ENCODE assay signal across 16 cellular contexts in the genomic region with DNA sequence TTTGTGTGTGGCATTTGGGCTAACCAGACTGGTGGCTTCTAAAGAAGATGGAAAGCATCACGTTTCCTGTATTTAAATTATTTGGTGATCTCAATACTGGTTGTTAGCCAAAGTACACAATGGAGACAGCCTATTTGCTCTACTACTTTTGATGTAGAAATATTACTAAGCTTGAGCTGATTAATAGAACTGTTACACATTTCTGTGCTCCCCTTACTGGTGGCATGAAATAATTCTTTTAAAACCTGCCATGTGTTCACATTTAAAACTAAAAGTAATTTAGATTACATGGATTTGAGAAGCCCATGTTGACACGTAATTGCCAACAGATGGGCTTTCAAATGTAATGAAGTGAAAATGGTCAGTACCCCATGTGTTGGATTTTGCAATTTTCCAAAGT. TPM values are rescaled to one million over a fixed set of nuclear protein-coding genes. Genes with fewer than 3 reads are reported as not detected.
DNase-seq lines count a peak whose midpoint lies in the region; ATAC-seq and TF ChIP-seq lines count a peak whose summit lies in the region.
"Had no signal": no experiment of that assay in that cellular context is flagged by ENCODE, and none has a peak within 500 bp of the region (broad histone marks: within the 10 kb centered on the region; RNA-seq: fewer than 3 reads in every experiment).

No MANE protein-coding gene starts in this region.

- no peaks in the 10 kb centered on the region for H3K27me3 Mint-ChIP-seq in activated T-helper 1 cell treated with anti-CD3 and anti-CD28 coated beads, Interleukin-12 subunit alpha, Interleukin-12 subunit beta, Interleukin-2, Interleukin-4 antibody, amounts not matched to agents 30 ng/mL and 10 ng/mL and 1 ng/mL, durations not matched to agents 14 hours and 24 hours and 36 hours (ENCODE audit: insufficient read depth)
- H3K27me3 Mint-ChIP-seq: activated naive CD4-positive, alpha-beta T cell treated with anti-CD3 and anti-CD28 coated beads, Interleukin-2, amount 10 ng/mL, durations not matched to agents 7 days and 5 days had no signal

- H3K4me1 Mint-ChIP-seq in activated T-helper 1 cell treated with anti-CD3 and anti-CD28 coated beads, Interleukin-12 subunit alpha, Interleukin-12 subunit beta, Interleukin-2, Interleukin-4 antibody, amounts not matched to agents 30 ng/mL and 10 ng/mL and 1 ng/mL, durations not matched to agents 14 hours and 24 hours and 36 hours (ENCODE audit: low read depth), result peaks cover 15% of the 10 kb centered on the region

- H3K4me3 Mint-ChIP-seq in activated T-helper 1 cell treated with anti-CD3 and anti-CD28 coated beads, Interleukin-12 subunit alpha, Interleukin-12 subunit beta, Interleukin-2, Interleukin-4 antibody, amounts not matched to agents 30 ng/mL and 10 ng/mL and 1 ng/mL, durations not matched to agents 14 hours and 24 hours and 36 hours, result no peak overlapping the region
- H3K4me3 Mint-ChIP-seq: activated naive CD4-positive, alpha-beta T cell treated with anti-CD3 and anti-CD28 coated beads, Interleukin-2, amount 10 ng/mL, durations not matched to agents 7 days and 5 days; CD14-positive monocyte had no signal

- peaks cover 1% of the 10 kb centered on the region for H3K36me3 Mint-ChIP-seq in activated T-helper 1 cell treated with anti-CD3 and anti-CD28 coated beads, Interleukin-12 subunit alpha, Interleukin-12 subunit beta, Interleukin-2, Interleukin-4 antibody, amounts not matched to agents 30 ng/mL and 10 ng/mL and 1 ng/mL, durations not matched to agents 14 hours and 24 hours and 36 hours (ENCODE audit: low read depth)
- H3K36me3 Mint-ChIP-seq: activated naive CD4-positive, alpha-beta T cell treated with anti-CD3 and anti-CD28 coated beads, Interleukin-2, amount 10 ng/mL, durations not matched to agents 7 days and 5 days had no signal

- H3K4me3 ChIP-seq in AG10803 (ENCODE audit: low read length) (no peak overlapping the region), fibroblast of the aortic adventitia (ENCODE audit: low read depth, low read length) (no peak overlapping the region)

- peak; percentile 85 for DNase-seq in AG10803 (ENCODE audit: low read depth)
- DNase-seq in ELR (ENCODE audit: low read depth), result peak; percentile 13
- DNase-seq in fibroblast of the aortic adventitia (ENCODE audit: low read depth), result peak; percentile 67
- DNase-seq in NCI-H748 treated with DMSO at 0.1 percent for 48 hours (lab: John Stamatoyannopoulos, UW), result no peak
- DNase-seq in activated T-helper 1 cell treated with anti-CD3 and anti-CD28 coated beads, Interleukin-12 subunit alpha, Interleukin-12 subunit beta, Interleukin-2, Interleukin-4 antibody, amounts not matched to agents 30 ng/mL and 10 ng/mL and 1 ng/mL, durations not matched to agents 14 hours and 24 hours and 36 hours (ENCODE audit: low spot score), result no peak
- DNase-seq: activated CD4-positive, alpha-beta T cell treated with anti-CD3 and anti-CD28 coated beads for 48 hours; activated naive CD4-positive, alpha-beta T cell treated with anti-CD3 and anti-CD28 coated beads, Interleukin-2, amount 10 ng/mL, durations not matched to agents 7 days and 5 days; DND-41; nucleus accumbens; stimulated activated CD4-positive, alpha-beta T cell treated with anti-CD3 and anti-CD28 coated beads, Interleukin-4, amount 100 ng/mL, for 1 hour; T1000 had no signal

- H3K27ac Mint-ChIP-seq in activated T-helper 1 cell treated with anti-CD3 and anti-CD28 coated beads, Interleukin-12 subunit alpha, Interleukin-12 subunit beta, Interleukin-2, Interleukin-4 antibody, amounts not matched to agents 30 ng/mL and 10 ng/mL and 1 ng/mL, durations not matched to agents 14 hours and 24 hours and 36 hours, result no peak overlapping the region
- H3K27ac Mint-ChIP-seq: activated naive CD4-positive, alpha-beta T cell treated with anti-CD3 and anti-CD28 coated beads, Interleukin-2, amount 10 ng/mL, durations not matched to agents 7 days and 5 days; CD14-positive monocyte had no signal

- no peaks in the 10 kb centered on the region for H3K9me3 Mint-ChIP-seq in activated T-helper 1 cell treated with anti-CD3 and anti-CD28 coated beads, Interleukin-12 subunit alpha, Interleukin-12 subunit beta, Interleukin-2, Interleukin-4 antibody, amounts not matched to agents 30 ng/mL and 10 ng/mL and 1 ng/mL, durations not matched to agents 14 hours and 24 hours and 36 hours
- H3K9me3 Mint-ChIP-seq: activated naive CD4-positive, alpha-beta T cell treated with anti-CD3 and anti-CD28 coated beads, Interleukin-2, amount 10 ng/mL, durations not matched to agents 7 days and 5 days had no signal

- intact Hi-C loops in activated T-helper 1 cell treated with anti-CD3 and anti-CD28 coated beads, Interleukin-12 subunit alpha, Interleukin-12 subunit beta, Interleukin-2, Interleukin-4 antibody, amounts not matched to agents 30 ng/mL and 10 ng/mL and 1 ng/mL, durations not matched to agents 14 hours and 24 hours and 36 hours (cut with micrococcal nuclease), result no loop called here

- 0 out of 2 replicates have a peak, but pooled peaks have one; percentile 5 for TF ChIP-seq CTCF in AG10803 (conservative IDR thresholded peaks at IDR 0.05; ENCODE audit: low read length)
- no peak for TF ChIP-seq CTCF in VCaP (conservative IDR thresholded peaks at IDR 0.05)
- no peak for TF ChIP-seq CTCF in fibroblast of the aortic adventitia (IDR thresholded peaks at IDR 0.05; ENCODE audit: insufficient read depth, low read length)

- ATAC-seq in GM18907 (IDR thresholded peaks at IDR 0.05; ENCODE audit: unreplicated experiment) (no peak), GM19452 (IDR thresholded peaks at IDR 0.05; ENCODE audit: unreplicated experiment) (no peak)

- H3K27ac ChIP-seq in VCaP, result peak overlapping the region; percentile 51

RNA-seq across cellular contexts. Expression of a gene that starts 10.6 kb away (rescaled TPM):
- 39.3 and 47.8 TPM in 2 replicates for total RNA-seq in fibroblast of the aortic adventitia (ENCODE audit: low replicate concordance)
- total RNA-seq in activated T-helper 1 cell treated with anti-CD3 and anti-CD28 coated beads, Interleukin-12 subunit alpha, Interleukin-12 subunit beta, Interleukin-2, Interleukin-4 antibody, amounts not matched to agents 30 ng/mL and 10 ng/mL and 1 ng/mL, durations not matched to agents 14 hours and 24 hours and 36 hours, result not detected in 2 replicates
- total RNA-seq: NCI-H460 had no signal

RNA-seq across cellular contexts. Expression of a gene that starts 59.0 kb away (rescaled TPM):
- total RNA-seq in fibroblast of the aortic adventitia (ENCODE audit: low replicate concordance), result 168 and 223 TPM in 2 replicates
- total RNA-seq in activated T-helper 1 cell treated with anti-CD3 and anti-CD28 coated beads, Interleukin-12 subunit alpha, Interleukin-12 subunit beta, Interleukin-2, Interleukin-4 antibody, amounts not matched to agents 30 ng/mL and 10 ng/mL and 1 ng/mL, durations not matched to agents 14 hours and 24 hours and 36 hours, result 21.2 and 26.0 TPM in 2 replicates

Comparison
In these comparisons a context has a peak if more than half of its experiments do, and no peak if none do; other contexts are left out.
1. DNase-seq: peak in AG10803 (single experiment), ELR (single experiment) and fibroblast of the aortic adventitia (single experiment); none in NCI-H748 treated with DMSO at 0.1 percent for 48 hours (single experiment) and activated T-helper 1 cell treated with anti-CD3 and anti-CD28 coated beads, Interleukin-12 subunit alpha, Interleukin-12 subunit beta, Interleukin-2, Interleukin-4 antibody, amounts not matched to agents 30 ng/mL and 10 ng/mL and 1 ng/mL, durations not matched to agents 14 hours and 24 hours and 36 hours (single experiment).
2. RNA of a gene that starts 10.6 kb away (total RNA-seq): 39.3 to 47.8 TPM in fibroblast of the aortic adventitia; not detected in activated T-helper 1 cell treated with anti-CD3 and anti-CD28 coated beads, Interleukin-12 subunit alpha, Interleukin-12 subunit beta, Interleukin-2, Interleukin-4 antibody, amounts not matched to agents 30 ng/mL and 10 ng/mL and 1 ng/mL, durations not matched to agents 14 hours and 24 hours and 36 hours; every median in the first group is over 10 times any median in the second.